Comparison of ENCODE assay signal across 8 cellular contexts in genomic region chr17:2710804-2711607, GRCh38. TPM values are rescaled to one million over a fixed set of nuclear protein-coding genes. Genes with fewer than 3 reads are reported as not detected.
DNase-seq lines count a peak whose midpoint lies in the region; TF ChIP-seq lines count a peak whose summit lies in the region.

No MANE protein-coding gene starts in this region.

- H2BK20ac ChIP-seq in H9 (ENCODE audit: low read depth, low read length, poor library complexity, severe bottlenecking) = no peak overlapping the region

- H3K4me2 ChIP-seq in H9 (ENCODE audit: insufficient read depth, insufficient read length, low read length) = peak overlapping the region; percentile 43

- H3K79me1 ChIP-seq in H9 (ENCODE audit: insufficient read depth, low read depth, low read length, poor library complexity, severe bottlenecking) = no peaks in the 10 kb centered on the region

- peak overlapping the region; percentile 77 for H3K14ac ChIP-seq in H9 (ENCODE audit: insufficient read depth, low read length)

- TF ChIP-seq CTCF in GM12864 (IDR thresholded peaks at IDR 0.05; ENCODE audit: low read depth, low read length, missing control alignments) (no peak), H9 (conservative IDR thresholded peaks at IDR 0.05) (no peak), adrenal gland (IDR thresholded peaks at IDR 0.05) (no peak)

- no peak overlapping the region for H2AFZ ChIP-seq in H9 (ENCODE audit: low read length)

- no peak overlapping the region for H2BK120ac ChIP-seq in H9 (ENCODE audit: low read depth, low read length, poor library complexity, severe bottlenecking)

- H3K36me3 ChIP-seq in adrenal gland (replicated peaks in 1 of 2) = no peaks in the 10 kb centered on the region
- no peaks in the 10 kb centered on the region for H3K36me3 ChIP-seq in iPS-20b (ENCODE audit: insufficient read depth, low read depth, low read length)

- H2BK12ac ChIP-seq in H9 (ENCODE audit: insufficient read length, low read depth, low read length) = no peak overlapping the region

- H3K4me3 ChIP-seq in GM12864 (ENCODE audit: low read depth, low read length) (peak overlapping the region; percentile 92), adrenal gland (peak overlapping the region; percentile 62 to 86 (median 78)), iPS-20b (ENCODE audit: low read length) (peak overlapping the region; percentile 77)

- no peak for DNase-seq in GM12864 (ENCODE audit: low read depth)
- DNase-seq in H9 = no peak
- peak; percentile 16 for DNase-seq in NCI-H2171 treated with DMSO at 0.1 percent for 48 hours (lab: John Stamatoyannopoulos, UW)
- DNase-seq in adrenal gland = peak in 5 of 7 donors; percentile 38 to 60 (median 50)
- DNase-seq in stimulated activated CD4-positive, alpha-beta T cell treated with anti-CD3 and anti-CD28 coated beads, Interleukin-15, amount 100 ng/mL, for 24 hours = peak; percentile 66
- DNase-seq in pons (ENCODE audit: low spot score) = no peak
- no peak for DNase-seq in COLO829 (ENCODE audit: low spot score)

- no peaks in the 10 kb centered on the region for H3K9me3 ChIP-seq in H9 (ENCODE audit: control insufficient read depth, low read depth, low read length)
- H3K9me3 ChIP-seq in adrenal gland (replicated peaks in 1 of 3) = no peaks in the 10 kb centered on the region
- H3K9me3 ChIP-seq in iPS-20b (ENCODE audit: insufficient read depth, low read depth, low read length) = no peaks in the 10 kb centered on the region

- H3K18ac ChIP-seq in H9 (ENCODE audit: insufficient read length, low read depth, low read length) = no peak overlapping the region

- peak overlapping the region; percentile 28 for H3K9ac ChIP-seq in H9 (ENCODE audit: extremely low read depth, insufficient read length, low read length)
- peak overlapping the region; percentile 76; the same call in 1 of the 2 replicates for H3K9ac ChIP-seq in iPS-20b (ENCODE audit: low read depth, low read length)

- H3K4me1 ChIP-seq in H9 (ENCODE audit: insufficient read depth, low read length) (peaks cover 4% of the 10 kb centered on the region; the same call in 1 of the 2 replicates), adrenal gland (replicated peaks in 1 of 2) (peaks cover 49 to 58% of the 10 kb centered on the region in 2 donors), iPS-20b (ENCODE audit: insufficient read depth, low read length) (peaks cover 20% of the 10 kb centered on the region)

- intact Hi-C loops in adrenal gland (cut with DNase I) = no loop called here

- peaks cover 17% of the 10 kb centered on the region; the same call in 1 of the 2 replicates for H3K79me2 ChIP-seq in H9 (ENCODE audit: insufficient read depth, low read length)

- peaks cover 16% of the 10 kb centered on the region for H3K27me3 Mint-ChIP-seq in H9 (ENCODE audit: low read depth)

- no peak for TF ChIP-seq POLR2A in adrenal gland (IDR thresholded peaks at IDR 0.05)

- no peak overlapping the region for H2BK5ac ChIP-seq in H9 (ENCODE audit: insufficient read length, low read length)

- H3K4ac ChIP-seq in H9 (ENCODE audit: low read depth, low read length) = no peak overlapping the region

- H2BK15ac ChIP-seq in H9 (ENCODE audit: low read depth, low read length) = no peak overlapping the region; the same call in 1 of the 2 replicates

- no peak overlapping the region for H3K27ac Mint-ChIP-seq in H9

- peaks cover 35 to 47% of the 10 kb centered on the region in 2 experiments for H3K4me1 Mint-ChIP-seq in H9

- peaks cover 0 to 2% (median 0%) of the 10 kb centered on the region in 3 experiments; a peak in 1 of 7 replicates for H3K36me3 Mint-ChIP-seq in H9 (ENCODE audit: insufficient read depth in 1 of 3, low read depth in 3 of 3)

- no peaks in the 10 kb centered on the region for H4K20me1 ChIP-seq in H9 (ENCODE audit: control insufficient read depth, insufficient read depth, insufficient read length)

- no CpG with 5 or more reads among the region's 82 CpGs for WGBS in H9 (ENCODE audit: extremely low coverage, insufficient read length, low lambda C conversion rate)
- 0 to 1% (median 1%) methylated on average over 4 to 82 of the region's 82 CpGs for WGBS in adrenal gland, 4 donors

- H3K23me2 ChIP-seq in H9 (ENCODE audit: insufficient read length, low read depth, low read length, poor library complexity, severe bottlenecking) = peaks cover 13% of the 10 kb centered on the region

- H4K91ac ChIP-seq in H9 (ENCODE audit: insufficient read length, low read depth, low read length) = no peak overlapping the region

- H3K27me3 ChIP-seq in H9 (ENCODE audit: insufficient read depth, low read length) (no peaks in the 10 kb centered on the region; the same call in 1 of the 2 replicates), adrenal gland (no peaks in the 10 kb centered on the region), iPS-20b (ENCODE audit: insufficient read depth, low read length) (peaks cover 25% of the 10 kb centered on the region)

- no peak overlapping the region for H4K5ac ChIP-seq in H9 (ENCODE audit: insufficient read length, low read depth, low read length)

- no peak overlapping the region for H3K23ac ChIP-seq in H9 (ENCODE audit: insufficient read length, low read depth, low read length)

- H3K27ac ChIP-seq in H9 (ENCODE audit: insufficient read length, low read depth, low read length) (no peak overlapping the region), adrenal gland (peak overlapping the region; percentile 47 to 96 (median 86)), iPS-20b (ENCODE audit: low read length) (no peak overlapping the region)

- H2AK5ac ChIP-seq in H9 (ENCODE audit: insufficient read length, low read length) = no peak overlapping the region

- no peak overlapping the region for H3T11ph ChIP-seq in H9 (ENCODE audit: low read length)

- H3K56ac ChIP-seq in H9 (ENCODE audit: insufficient read length, low read depth, low read length) = no peak overlapping the region

- no peak overlapping the region for H4K8ac ChIP-seq in H9 (replicated peaks; ENCODE audit: insufficient read length, low read depth, low read length)

- H3K4me3 Mint-ChIP-seq in H9 = peak overlapping the region; percentile 79 to 80

- H3K9me3 Mint-ChIP-seq in H9 = no peaks in the 10 kb centered on the region; a peak in 1 of 5 replicates

RNA-seq across cellular contexts. Expression of gene CLUH, which starts 0.6 kb away (rescaled TPM):
- total RNA-seq in H9 (2021) (91.3 and 97.0 TPM in 2 replicates), adrenal gland (100 to 1,000 TPM; 116 to 191 (median 135) TPM)
- polyA plus RNA-seq in adrenal gland = 100 to 1,000 TPM in 2 of 3 donors, 10 to 100 TPM in 1; 57.6 to 118 (median 109) TPM

RNA-seq across cellular contexts. Expression of gene CCDC92B, which starts 38.4 kb away (rescaled TPM):
- total RNA-seq in H9 (2021) = 7.1 and 8.0 TPM in 2 replicates
- total RNA-seq in adrenal gland = 1 to 10 TPM in 1 of 8 donors, under 1 TPM in 4, not detected in 3; 0.10 to 1.5 (median 0.17) TPM
- polyA plus RNA-seq in adrenal gland = 1 to 10 TPM in 1 of 3 donors, under 1 TPM in 2; 0.59 to 4.7 (median 0.77) TPM

Comparison
In these comparisons a context has a peak if more than half of its experiments do, and no peak if none do; other contexts are left out.
1. DNase-seq: peak in NCI-H2171 treated with DMSO at 0.1 percent for 48 hours (single experiment), adrenal gland (5 of 7) and stimulated activated CD4-positive, alpha-beta T cell treated with anti-CD3 and anti-CD28 coated beads, Interleukin-15, amount 100 ng/mL, for 24 hours (single experiment); none in GM12864 (single experiment), H9 (single experiment), pons (single experiment) and COLO829 (single experiment).
2. H3K27ac ChIP-seq: peak in adrenal gland (5 of 5); none in H9 (single experiment) and iPS-20b (single experiment).
3. Peak in every context shown above with its lines, with median percentiles within 50 percentile points of each other: H3K4me3 ChIP-seq.